In the genomic region with DNA sequence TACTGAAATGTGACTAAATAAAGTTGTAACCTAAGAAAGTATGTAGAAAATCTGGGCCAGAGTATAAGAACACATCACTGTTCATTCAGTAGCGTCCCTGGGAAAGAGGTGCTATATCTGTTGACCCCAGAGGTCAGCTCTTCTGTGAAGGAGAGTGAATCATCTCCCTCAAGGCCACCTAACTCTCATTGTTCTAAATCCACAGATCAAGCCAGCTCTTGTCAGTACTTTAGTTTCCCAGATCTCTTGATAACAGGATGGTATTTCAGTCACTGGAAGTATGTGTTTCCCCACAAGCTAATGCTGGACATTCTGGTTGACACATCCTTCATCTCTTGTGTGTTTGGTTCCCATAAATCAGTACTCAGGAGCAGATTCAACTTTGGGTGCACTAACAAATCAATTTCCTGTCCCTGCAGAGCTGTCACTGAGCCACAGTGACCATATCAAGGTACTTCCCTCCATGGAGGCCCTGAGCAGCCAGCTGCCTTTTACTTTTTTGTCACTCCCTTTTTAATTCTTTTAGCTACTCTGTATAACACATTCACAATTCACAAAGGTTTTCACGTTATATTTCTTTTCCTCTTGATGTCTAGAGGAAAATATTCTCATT, we compare ENCODE assay signal across 1 cellular context.
TF ChIP-seq lines count a peak whose summit lies in the region.

No MANE protein-coding gene starts in this region.

TF ChIP-seq in WTC11, 78 proteins besides CTCF, POLR2A, EP300 and RAD21 (continued from another document):
- TF ChIP-seq CDX4 (CRISPR knock-in tag; IDR thresholded peaks at IDR 0.05; ENCODE audit: borderline replicate concordance): no peak
- no peak for TF ChIP-seq TEAD1 (CRISPR knock-in tag; IDR thresholded peaks at IDR 0.05)
- TF ChIP-seq FOXJ3 (CRISPR knock-in tag; IDR thresholded peaks at IDR 0.05; ENCODE audit: borderline replicate concordance): no peak
- TF ChIP-seq, protein P1, sequence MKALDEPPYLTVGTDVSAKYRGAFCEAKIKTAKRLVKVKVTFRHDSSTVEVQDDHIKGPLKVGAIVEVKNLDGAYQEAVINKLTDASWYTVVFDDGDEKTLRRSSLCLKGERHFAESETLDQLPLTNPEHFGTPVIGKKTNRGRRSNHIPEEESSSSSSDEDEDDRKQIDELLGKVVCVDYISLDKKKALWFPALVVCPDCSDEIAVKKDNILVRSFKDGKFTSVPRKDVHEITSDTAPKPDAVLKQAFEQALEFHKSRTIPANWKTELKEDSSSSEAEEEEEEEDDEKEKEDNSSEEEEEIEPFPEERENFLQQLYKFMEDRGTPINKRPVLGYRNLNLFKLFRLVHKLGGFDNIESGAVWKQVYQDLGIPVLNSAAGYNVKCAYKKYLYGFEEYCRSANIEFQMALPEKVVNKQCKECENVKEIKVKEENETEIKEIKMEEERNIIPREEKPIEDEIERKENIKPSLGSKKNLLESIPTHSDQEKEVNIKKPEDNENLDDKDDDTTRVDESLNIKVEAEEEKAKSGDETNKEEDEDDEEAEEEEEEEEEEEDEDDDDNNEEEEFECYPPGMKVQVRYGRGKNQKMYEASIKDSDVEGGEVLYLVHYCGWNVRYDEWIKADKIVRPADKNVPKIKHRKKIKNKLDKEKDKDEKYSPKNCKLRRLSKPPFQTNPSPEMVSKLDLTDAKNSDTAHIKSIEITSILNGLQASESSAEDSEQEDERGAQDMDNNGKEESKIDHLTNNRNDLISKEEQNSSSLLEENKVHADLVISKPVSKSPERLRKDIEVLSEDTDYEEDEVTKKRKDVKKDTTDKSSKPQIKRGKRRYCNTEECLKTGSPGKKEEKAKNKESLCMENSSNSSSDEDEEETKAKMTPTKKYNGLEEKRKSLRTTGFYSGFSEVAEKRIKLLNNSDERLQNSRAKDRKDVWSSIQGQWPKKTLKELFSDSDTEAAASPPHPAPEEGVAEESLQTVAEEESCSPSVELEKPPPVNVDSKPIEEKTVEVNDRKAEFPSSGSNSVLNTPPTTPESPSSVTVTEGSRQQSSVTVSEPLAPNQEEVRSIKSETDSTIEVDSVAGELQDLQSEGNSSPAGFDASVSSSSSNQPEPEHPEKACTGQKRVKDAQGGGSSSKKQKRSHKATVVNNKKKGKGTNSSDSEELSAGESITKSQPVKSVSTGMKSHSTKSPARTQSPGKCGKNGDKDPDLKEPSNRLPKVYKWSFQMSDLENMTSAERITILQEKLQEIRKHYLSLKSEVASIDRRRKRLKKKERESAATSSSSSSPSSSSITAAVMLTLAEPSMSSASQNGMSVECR (CRISPR knock-in tag; IDR thresholded peaks at IDR 0.05; ENCODE audit: borderline replicate concordance): no peak
- no peak for TF ChIP-seq ATF1 (CRISPR knock-in tag; IDR thresholded peaks at IDR 0.05)
- TF ChIP-seq IRF2 (CRISPR knock-in tag; IDR thresholded peaks at IDR 0.05; ENCODE audit: borderline replicate concordance, low read depth): no peak
- TF ChIP-seq, protein P2, sequence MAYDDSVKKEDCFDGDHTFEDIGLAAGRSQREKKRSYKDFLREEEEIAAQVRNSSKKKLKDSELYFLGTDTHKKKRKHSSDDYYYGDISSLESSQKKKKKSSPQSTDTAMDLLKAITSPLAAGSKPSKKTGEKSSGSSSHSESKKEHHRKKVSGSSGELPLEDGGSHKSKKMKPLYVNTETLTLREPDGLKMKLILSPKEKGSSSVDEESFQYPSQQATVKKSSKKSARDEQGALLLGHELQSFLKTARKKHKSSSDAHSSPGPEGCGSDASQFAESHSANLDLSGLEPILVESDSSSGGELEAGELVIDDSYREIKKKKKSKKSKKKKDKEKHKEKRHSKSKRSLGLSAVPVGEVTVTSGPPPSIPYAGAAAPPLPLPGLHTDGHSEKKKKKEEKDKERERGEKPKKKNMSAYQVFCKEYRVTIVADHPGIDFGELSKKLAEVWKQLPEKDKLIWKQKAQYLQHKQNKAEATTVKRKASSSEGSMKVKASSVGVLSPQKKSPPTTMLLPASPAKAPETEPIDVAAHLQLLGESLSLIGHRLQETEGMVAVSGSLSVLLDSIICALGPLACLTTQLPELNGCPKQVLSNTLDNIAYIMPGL (CRISPR knock-in tag; IDR thresholded peaks at IDR 0.05): no peak
- no peak for TF ChIP-seq FOXP1 (CRISPR knock-in tag; IDR thresholded peaks at IDR 0.05; ENCODE audit: borderline replicate concordance)
- no peak for TF ChIP-seq TCF7 (CRISPR knock-in tag; IDR thresholded peaks at IDR 0.05; ENCODE audit: low read depth)
- TF ChIP-seq, protein P3, sequence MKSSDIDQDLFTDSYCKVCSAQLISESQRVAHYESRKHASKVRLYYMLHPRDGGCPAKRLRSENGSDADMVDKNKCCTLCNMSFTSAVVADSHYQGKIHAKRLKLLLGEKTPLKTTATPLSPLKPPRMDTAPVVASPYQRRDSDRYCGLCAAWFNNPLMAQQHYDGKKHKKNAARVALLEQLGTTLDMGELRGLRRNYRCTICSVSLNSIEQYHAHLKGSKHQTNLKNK (CRISPR knock-in tag; IDR thresholded peaks at IDR 0.05): no peak
